ENCODE assay signal across 25 cellular contexts in the genomic region with DNA sequence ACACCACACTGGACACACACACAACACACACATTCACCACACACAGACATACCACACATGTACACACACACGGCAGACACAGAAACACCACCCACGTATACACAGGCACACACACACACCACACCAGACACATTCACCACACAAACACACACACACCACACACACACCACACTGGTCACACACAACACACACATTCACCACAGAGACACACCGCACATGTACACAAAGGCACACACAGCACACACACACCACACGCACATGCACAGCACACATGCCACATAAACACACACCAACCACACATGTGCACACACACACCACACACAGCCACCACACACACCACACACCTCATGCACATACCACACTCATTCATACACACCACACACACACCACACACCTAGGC.
"Had no signal": no experiment of that assay in that cellular context is flagged by ENCODE, and none has a peak within 500 bp of the region (broad histone marks: within the 10 kb centered on the region; RNA-seq: fewer than 3 reads in every experiment).

No MANE protein-coding gene starts in this region.

- H3K9me3 ChIP-seq: colonic mucosa, prostate gland, testis, uterus had no signal

- H3K4me2 ChIP-seq: neural progenitor cell had no signal

- H3K36me3 ChIP-seq: colonic mucosa, gastrocnemius medialis, neural progenitor cell, prostate gland, right atrium auricular region, sigmoid colon, tibial artery, upper lobe of left lung, uterus had no signal

- FAIRE-seq: kidney had no signal

- H3K4me3 ChIP-seq: colonic mucosa, gastrocnemius medialis, lung, mucosa of descending colon, neural progenitor cell, prostate gland, right atrium auricular region, sigmoid colon, testis, tibial artery, upper lobe of left lung, uterus had no signal

- H2AFZ ChIP-seq: neural progenitor cell had no signal

- H3K27me3 ChIP-seq: colonic mucosa, neural progenitor cell, right atrium auricular region, testis had no signal

- H3K4me1 ChIP-seq: colonic mucosa, gastrocnemius medialis, prostate gland, testis had no signal

- ATAC-seq: esophagus mucosa; gastrocnemius medialis; left lobe of liver; mucosa of descending colon; stimulated activated memory B cell treated with anti-CD40 and anti-IgM and Interleukin-4, amounts not matched to agents 10 μg/mL and 1 μg/mL and 100 μg/mL, for 72 hours; stimulated activated naive CD8-positive, alpha-beta T cell treated with anti-CD3 and anti-CD28 coated beads, Interleukin-15, Interleukin-2, amounts not matched to agents 100 U/mL and 50 U/mL, for 24 hours had no signal

- DNase-seq: colonic mucosa; effector CD8-positive, alpha-beta T cell; foreskin fibroblast; gastrocnemius medialis; head of caudate nucleus; kidney; mucosa of descending colon; naive B cell; nucleus accumbens; sigmoid colon; stimulated activated CD4-positive, alpha-beta T cell treated with anti-CD3 and anti-CD28 coated beads, Interleukin-4, amount 100 ng/mL, for 4 hours; stimulated activated naive CD8-positive, alpha-beta T cell treated with anti-CD3 and anti-CD28 coated beads, Interleukin-15, Interleukin-2, amounts not matched to agents 100 U/mL and 50 U/mL, for 24 hours; substantia nigra; testis; tibial artery; uterus had no signal

- H3K9ac ChIP-seq: neural progenitor cell had no signal

- H3K27ac ChIP-seq: colonic mucosa, epithelial cell of prostate, gastrocnemius medialis, neural progenitor cell, prostate gland, right atrium auricular region, sigmoid colon, testis, tibial artery, upper lobe of left lung, uterus had no signal
